Comparison of ENCODE assay signal across 12 cellular contexts in the genomic region with DNA sequence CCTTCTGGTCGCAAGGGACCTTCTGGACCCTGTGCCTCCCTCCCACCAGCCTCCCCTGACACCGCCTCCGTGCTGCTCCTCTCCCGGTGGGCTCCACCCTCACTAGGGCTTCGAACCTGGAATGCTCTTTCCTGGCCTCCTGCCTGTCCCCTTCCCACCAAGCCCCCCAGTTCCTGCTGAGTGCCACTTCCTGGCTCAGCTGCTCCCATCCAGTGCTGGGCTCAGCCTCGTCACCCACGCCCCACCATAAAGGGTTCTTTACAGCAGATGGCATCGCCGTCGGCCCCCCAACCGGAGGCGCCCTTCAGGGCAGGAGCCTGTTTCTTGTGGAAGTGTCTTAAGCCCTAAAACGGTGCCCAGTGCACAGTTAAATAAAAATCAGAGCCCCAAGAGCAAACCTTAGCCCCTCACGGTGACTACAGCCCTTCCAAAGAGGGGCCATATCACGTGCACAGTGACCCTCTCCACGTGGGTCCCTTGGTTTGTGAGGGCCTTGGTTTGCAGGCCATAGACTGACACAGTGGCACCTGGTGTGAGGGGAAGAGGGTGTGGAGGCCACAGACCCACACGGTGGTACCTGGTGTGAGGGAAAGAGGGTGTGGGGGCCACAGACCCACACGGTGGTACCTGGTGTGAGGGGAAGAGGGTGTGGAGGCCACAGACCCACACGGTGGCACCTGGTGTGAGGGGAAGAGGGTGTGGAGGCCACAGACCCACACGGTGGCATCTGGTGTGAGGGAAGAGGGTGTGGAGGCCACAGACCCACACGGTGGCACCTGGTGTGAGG.
DNase-seq lines count a peak whose midpoint lies in the region; TF ChIP-seq lines count a peak whose summit lies in the region.
"Had no signal": no experiment of that assay in that cellular context is flagged by ENCODE, and none has a peak within 500 bp of the region (broad histone marks: within the 10 kb centered on the region; RNA-seq: fewer than 3 reads in every experiment).

No MANE protein-coding gene starts in this region.

- peak overlapping the region; percentile 83 for H2AK5ac ChIP-seq in mesenchymal stem cell (ENCODE audit: low read length, severe bottlenecking)

- intact Hi-C loops in activated CD4-positive, alpha-beta T cell treated with anti-CD3 and anti-CD28 coated beads, Interleukin-2, amount 10 ng/mL, durations not matched to agents 24 days and 14 days (cut with micrococcal nuclease): no loop called here
- intact Hi-C loops in stomach (cut with DNase I; ENCODE audit: low total_unique reads): no loop called here

- 81% methylated on average over 21 of the region's 21 CpGs for WGBS in mesenchymal stem cell
- WGBS in stomach, 5 donors: 86 to 93% (median 88%) methylated on average over 21 of the region's 21 CpGs

- H3K36me3 Mint-ChIP-seq in activated CD4-positive, alpha-beta T cell treated with anti-CD3 and anti-CD28 coated beads, Interleukin-2, amount 10 ng/mL, durations not matched to agents 24 days and 14 days (ENCODE audit: low read depth): no peaks in the 10 kb centered on the region

- H3K14ac ChIP-seq in mesenchymal stem cell (ENCODE audit: low read length in 2 of 2): no peak overlapping the region

- H3K23ac ChIP-seq in mesenchymal stem cell (ENCODE audit: low read length in 2 of 2): no peak overlapping the region

- H2BK5ac ChIP-seq in mesenchymal stem cell (ENCODE audit: low read depth, low read length, poor library complexity, severe bottlenecking): no peak overlapping the region

- H3K36me3 ChIP-seq in mesenchymal stem cell (ENCODE audit: control insufficient read depth in 1 of 2, insufficient read depth in 2 of 2, low read depth in 1 of 2, low read length in 2 of 2) (no peaks in the 10 kb centered on the region), stomach (no peaks in the 10 kb centered on the region)

- H3K4ac ChIP-seq in mesenchymal stem cell (ENCODE audit: low read depth in 1 of 2, low read length in 2 of 2): no peak overlapping the region

- no peak overlapping the region for H3K4me3 Mint-ChIP-seq in activated CD4-positive, alpha-beta T cell treated with anti-CD3 and anti-CD28 coated beads, Interleukin-2, amount 10 ng/mL, durations not matched to agents 24 days and 14 days
- H3K4me3 Mint-ChIP-seq: endodermal cell had no signal

- H2BK12ac ChIP-seq in mesenchymal stem cell (ENCODE audit: low read length in 2 of 2): peak overlapping the region in 1 of 2 experiments; percentile 7

- H2BK15ac ChIP-seq in mesenchymal stem cell (ENCODE audit: low read depth, poor library complexity, severe bottlenecking): no peak overlapping the region

- H3K27me3 Mint-ChIP-seq in activated CD4-positive, alpha-beta T cell treated with anti-CD3 and anti-CD28 coated beads, Interleukin-2, amount 10 ng/mL, durations not matched to agents 24 days and 14 days: no peaks in the 10 kb centered on the region

- no peak overlapping the region for H2BK120ac ChIP-seq in mesenchymal stem cell (ENCODE audit: low read depth, low read length)

- no peak overlapping the region for H3K4me2 ChIP-seq in mesenchymal stem cell (ENCODE audit: low read length, poor library complexity, severe bottlenecking)

- DNase-seq in activated CD4-positive, alpha-beta T cell treated with anti-CD3 and anti-CD28 coated beads, Interleukin-2, amount 10 ng/mL, durations not matched to agents 24 days and 14 days: peak; percentile 45
- no peak for DNase-seq in activated CD4-positive, alpha-beta T cell treated with anti-CD3 and anti-CD28 coated beads, Interleukin-2, amount 50 U/mL, for 4 hours
- DNase-seq in activated naive CD4-positive, alpha-beta T cell treated with anti-CD3 and anti-CD28 coated beads, Interleukin-2, amount 50 U/mL, for 16 hours: peak; percentile 8
- DNase-seq in mesenchymal stem cell (no peak), stomach (no peak), NK-92 (lab: John Stamatoyannopoulos, UW; ENCODE audit: unreplicated experiment) (no peak), T1000 (lab: John Stamatoyannopoulos, UW) (no peak), NCI-H2196 (lab: John Stamatoyannopoulos, UW; ENCODE audit: unreplicated experiment) (no peak)
- DNase-seq: endodermal cell, NCI-H1417 treated with DMSO at 0.1 percent for 48 hours, NCI-H526, substantia nigra had no signal

- H3K18ac ChIP-seq in mesenchymal stem cell (ENCODE audit: low read depth in 1 of 2, low read length in 2 of 2): no peak overlapping the region

- peaks cover 15% of the 10 kb centered on the region for H3K4me1 Mint-ChIP-seq in activated CD4-positive, alpha-beta T cell treated with anti-CD3 and anti-CD28 coated beads, Interleukin-2, amount 10 ng/mL, durations not matched to agents 24 days and 14 days
- H3K4me1 Mint-ChIP-seq: endodermal cell had no signal

- H3K4me1 ChIP-seq in mesenchymal stem cell (ENCODE audit: control insufficient read depth, insufficient read depth, low read depth, low read length) (peaks cover 46% of the 10 kb centered on the region), stomach (peaks cover 19 to 38% (median 20%) of the 10 kb centered on the region in 4 donors)

- TF ChIP-seq EP300 in stomach (IDR thresholded peaks at IDR 0.05): no peak

- H3K27me3 ChIP-seq in mesenchymal stem cell (ENCODE audit: control insufficient read depth in 1 of 2, insufficient read depth in 1 of 2, low read length in 2 of 2): no peaks in the 10 kb centered on the region
- H3K27me3 ChIP-seq in stomach: no peaks in the 10 kb centered on the region

- H4K91ac ChIP-seq in mesenchymal stem cell (ENCODE audit: low read length): no peak overlapping the region

- TF ChIP-seq CTCF in stomach (IDR thresholded peaks at IDR 0.05): no peak

- H2AFZ ChIP-seq in mesenchymal stem cell (ENCODE audit: low read depth, low read length): no peak overlapping the region

- no peak overlapping the region for H3K4me3 ChIP-seq in mesenchymal stem cell (ENCODE audit: insufficient read depth in 1 of 2, low read depth in 1 of 2, low read length in 2 of 2)
- no peak overlapping the region for H3K4me3 ChIP-seq in stomach

- H3K9ac ChIP-seq in mesenchymal stem cell (ENCODE audit: low read length): peak overlapping the region; percentile 78

- H3K27ac ChIP-seq in mesenchymal stem cell (ENCODE audit: low read length, poor library complexity, severe bottlenecking): peak overlapping the region; percentile 85
- peak overlapping the region in 3 of 5 donors; percentile 37 to 72 (median 67) for H3K27ac ChIP-seq in stomach

- peaks cover 5% of the 10 kb centered on the region for H3K9me3 Mint-ChIP-seq in activated CD4-positive, alpha-beta T cell treated with anti-CD3 and anti-CD28 coated beads, Interleukin-2, amount 10 ng/mL, durations not matched to agents 24 days and 14 days

- peaks cover 14% of the 10 kb centered on the region for H3K9me3 ChIP-seq in mesenchymal stem cell (ENCODE audit: control insufficient read depth, low read length)
- peaks cover 0 to 6% (median 0%) of the 10 kb centered on the region in 4 donors for H3K9me3 ChIP-seq in stomach

- H3K79me1 ChIP-seq in mesenchymal stem cell (replicated peaks; ENCODE audit: low read length, poor library complexity, severe bottlenecking): no peaks in the 10 kb centered on the region

- H4K8ac ChIP-seq in mesenchymal stem cell (ENCODE audit: low read length): no peak overlapping the region

- peak overlapping the region; percentile 65 for H3K27ac Mint-ChIP-seq in activated CD4-positive, alpha-beta T cell treated with anti-CD3 and anti-CD28 coated beads, Interleukin-2, amount 10 ng/mL, durations not matched to agents 24 days and 14 days
- H3K27ac Mint-ChIP-seq: endodermal cell had no signal

- no peak for TF ChIP-seq POLR2A in stomach (IDR thresholded peaks at IDR 0.05)

Comparison
In these comparisons a context has a peak if more than half of its experiments do, and no peak if none do; other contexts are left out.
1. DNase-seq: peak in activated CD4-positive, alpha-beta T cell treated with anti-CD3 and anti-CD28 coated beads, Interleukin-2, amount 10 ng/mL, durations not matched to agents 24 days and 14 days (single experiment) and activated naive CD4-positive, alpha-beta T cell treated with anti-CD3 and anti-CD28 coated beads, Interleukin-2, amount 50 U/mL, for 16 hours (single experiment); none in activated CD4-positive, alpha-beta T cell treated with anti-CD3 and anti-CD28 coated beads, Interleukin-2, amount 50 U/mL, for 4 hours (0 of 2), mesenchymal stem cell (single experiment), stomach (single experiment), NK-92 (single experiment), T1000 (single experiment) and NCI-H2196 (single experiment).